Comparison of ENCODE assay signal across 12 cellular contexts in the genomic region with DNA sequence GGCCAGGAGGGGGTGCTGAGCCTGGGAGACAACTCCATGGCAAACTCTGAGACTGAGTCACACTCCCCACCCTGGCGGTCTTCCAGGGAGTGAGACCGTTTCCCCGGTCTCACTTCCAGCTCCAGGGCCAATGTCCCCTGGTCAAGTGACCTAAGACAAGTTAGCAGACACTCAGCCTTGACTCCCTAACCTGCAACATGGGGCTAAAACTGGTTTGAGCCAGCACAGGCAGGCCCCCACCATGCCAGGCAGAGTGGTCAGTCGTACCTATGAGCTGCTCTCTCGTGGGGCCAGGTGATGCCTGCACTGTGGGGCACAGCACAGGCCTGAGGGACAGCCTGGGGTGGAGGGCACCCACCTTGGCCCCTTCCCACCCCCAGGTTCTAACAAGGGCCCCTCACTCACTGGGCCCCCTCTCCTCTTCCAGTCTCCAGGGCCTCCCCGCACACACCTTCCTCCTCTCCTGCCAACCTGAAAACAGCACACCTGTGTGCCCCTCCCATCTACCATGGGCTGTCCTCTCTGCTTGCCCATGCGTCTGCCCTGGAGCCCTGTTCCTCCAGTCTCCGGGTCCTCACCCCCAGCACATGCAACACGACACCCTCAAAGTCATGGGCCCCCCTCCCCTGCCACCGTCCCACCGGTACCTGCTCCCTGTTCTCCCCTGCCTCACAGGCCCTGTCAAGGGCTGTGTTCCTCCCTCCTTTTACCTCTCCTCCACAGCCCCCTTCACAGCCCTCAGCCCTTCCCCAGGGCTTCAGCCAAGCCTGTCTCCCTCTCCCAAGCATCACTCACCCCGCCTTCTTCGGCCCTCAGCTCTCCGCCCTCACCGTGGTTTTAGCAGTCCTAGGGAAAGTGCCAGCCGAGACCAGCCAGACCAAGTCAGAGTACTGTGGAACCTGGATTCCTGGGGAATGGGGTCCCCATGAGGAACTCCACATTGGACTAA. TPM values are rescaled to one million over a fixed set of nuclear protein-coding genes. Genes with fewer than 3 reads are reported as not detected.
DNase-seq lines count a peak whose midpoint lies in the region; ATAC-seq and TF ChIP-seq lines count a peak whose summit lies in the region.
"Had no signal": no experiment of that assay in that cellular context is flagged by ENCODE, and none has a peak within 500 bp of the region (broad histone marks: within the 10 kb centered on the region; RNA-seq: fewer than 3 reads in every experiment).

No MANE protein-coding gene starts in this region.

- no peaks in the 10 kb centered on the region for H3K36me3 Mint-ChIP-seq in activated T-helper 17 cell treated with anti-CD3 and anti-CD28 coated beads, Interleukin-2, amount 50 U/mL, for 72 hours (ENCODE audit: low read depth)
- H3K36me3 Mint-ChIP-seq: activated naive CD8-positive, alpha-beta T cell had no signal

- H3K4me1 Mint-ChIP-seq in activated T-helper 17 cell treated with anti-CD3 and anti-CD28 coated beads, Interleukin-2, amount 50 U/mL, for 72 hours: peaks cover 4% of the 10 kb centered on the region

- TF ChIP-seq POLR2A in spleen (IDR thresholded peaks at IDR 0.05): no peak

- intact Hi-C loops in spleen (cut with DNase I; ENCODE audit: low total_unique reads): loop anchor here (10.0 kb wide), 1 partner anchor 53 kb away; no protein-coding TSS in a partner anchor

- H3K36me3 ChIP-seq in spleen: peaks cover 0 to 22% (median 0%) of the 10 kb centered on the region in 6 donors

- H3K27me3 Mint-ChIP-seq in activated T-helper 17 cell treated with anti-CD3 and anti-CD28 coated beads, Interleukin-2, amount 50 U/mL, for 72 hours: no peaks in the 10 kb centered on the region
- H3K27me3 Mint-ChIP-seq: activated naive CD8-positive, alpha-beta T cell had no signal

- no peaks in the 10 kb centered on the region for H3K27me3 ChIP-seq in spleen (replicated peaks in 1 of 7)

- TF ChIP-seq CTCF in spleen (IDR thresholded peaks at IDR 0.05 in 8 of 11, conservative IDR thresholded peaks at IDR 0.05 in 3 of 11): no peak
- no peak for TF ChIP-seq CTCF in GM13977 (IDR thresholded peaks at IDR 0.05; ENCODE audit: extremely low read depth, insufficient read depth, missing control alignments)

- ATAC-seq in activated T-helper 17 cell treated with anti-CD3 and anti-CD28 coated beads, Interleukin-2, amount 50 U/mL, for 72 hours (replicated peaks): no peak
- ATAC-seq in HG02884 (IDR thresholded peaks at IDR 0.05; ENCODE audit: unreplicated experiment): no peak
- ATAC-seq in HG03135 (IDR thresholded peaks at IDR 0.05; ENCODE audit: unreplicated experiment): no peak

- H3K9me3 ChIP-seq in spleen: no peaks in the 10 kb centered on the region

- H3K27ac ChIP-seq in spleen: peak overlapping the region in 6 of 8 donors; percentile 13 to 96 (median 59)

- 80 to 92% (median 83%) methylated on average over 15 to 16 of the region's 16 CpGs for WGBS in spleen, 5 donors

- H3K27ac Mint-ChIP-seq in activated T-helper 17 cell treated with anti-CD3 and anti-CD28 coated beads, Interleukin-2, amount 50 U/mL, for 72 hours: peak overlapping the region; percentile 36
- H3K27ac Mint-ChIP-seq: activated naive CD8-positive, alpha-beta T cell had no signal

- H3K4me3 ChIP-seq in spleen: no peak overlapping the region

- no peaks in the 10 kb centered on the region for H3K9me3 Mint-ChIP-seq in activated T-helper 17 cell treated with anti-CD3 and anti-CD28 coated beads, Interleukin-2, amount 50 U/mL, for 72 hours

- H3K4me1 ChIP-seq in spleen: peaks cover 28 to 84% (median 63%) of the 10 kb centered on the region in 6 donors

- peak; percentile 69 for DNase-seq in ELR (ENCODE audit: low read depth)
- peak; percentile 72 for DNase-seq in hepatic stellate cell (ENCODE audit: low spot score)
- DNase-seq in spleen: peak; percentile 72
- no peak for DNase-seq in NCI-H1694 treated with DMSO at 0.1 percent for 48 hours (lab: John Stamatoyannopoulos, UW)
- no peak for DNase-seq in GM13977 (ENCODE audit: low spot score)
- DNase-seq: mammary epithelial cell; NCI-H1105; stimulated activated naive CD4-positive, alpha-beta T cell had no signal

- in situ Hi-C loops in GM13977 (cut with MboI; ENCODE audit: low pct_unique_long_range_greater_than_20kb, low sequenced_read_pairs, unreplicated experiment): no loop called here

- H3K4me3 Mint-ChIP-seq in activated T-helper 17 cell treated with anti-CD3 and anti-CD28 coated beads, Interleukin-2, amount 50 U/mL, for 72 hours: no peak overlapping the region
- H3K4me3 Mint-ChIP-seq: activated naive CD8-positive, alpha-beta T cell had no signal

RNA-seq across cellular contexts. Expression of gene GPR17, which starts 1.6 kb away (rescaled TPM):
- total RNA-seq in activated T-helper 17 cell treated with anti-CD3 and anti-CD28 coated beads, Interleukin-2, amount 50 U/mL, for 72 hours: not detected
- under 1 TPM in 3 of 7 donors, not detected in 4; 0.22 to 0.79 (median 0.23) TPM for total RNA-seq in spleen
- 1 to 10 TPM in 1 of 3 donors, under 1 TPM in 2; 0.09 to 1.9 (median 0.26) TPM for polyA plus RNA-seq in spleen
- total RNA-seq: mammary epithelial cell had no signal
- polyA plus RNA-seq: mammary epithelial cell had no signal

RNA-seq across cellular contexts. Expression of gene LIMS2, which starts 27.8 kb away (rescaled TPM):
- total RNA-seq in activated T-helper 17 cell treated with anti-CD3 and anti-CD28 coated beads, Interleukin-2, amount 50 U/mL, for 72 hours: 1 to 10 TPM; 2.4 to 4.8 TPM
- total RNA-seq in spleen: 100 to 1,000 TPM in 3 of 7 donors, 10 to 100 TPM in 4; 62.5 to 190 (median 76.3) TPM
- polyA plus RNA-seq in spleen: 100 to 1,000 TPM in 2 of 3 donors, 10 to 100 TPM in 1; 76.1 to 437 (median 328) TPM

RNA-seq across cellular contexts. Expression of gene SFT2D3, which starts 53.8 kb away (rescaled TPM):
- total RNA-seq in activated T-helper 17 cell treated with anti-CD3 and anti-CD28 coated beads, Interleukin-2, amount 50 U/mL, for 72 hours: 1 to 10 TPM; 2.5 to 2.9 TPM
- total RNA-seq in spleen: 10 to 100 TPM in 3 of 7 donors, 1 to 10 TPM in 4; 3.7 to 13.2 (median 9.6) TPM
- 1 to 10 TPM; 8.3 to 9.0 (median 8.8) TPM for polyA plus RNA-seq in spleen

Comparison
In these comparisons a context has a peak if more than half of its experiments do, and no peak if none do; other contexts are left out.
1. DNase-seq: peak in ELR (single experiment), hepatic stellate cell (single experiment) and spleen (single experiment); none in NCI-H1694 treated with DMSO at 0.1 percent for 48 hours (single experiment) and GM13977 (single experiment).
2. RNA of gene LIMS2, which starts 27.8 kb away (total RNA-seq): 62.5 to 190 TPM in spleen; 2.4 to 4.8 TPM in activated T-helper 17 cell treated with anti-CD3 and anti-CD28 coated beads, Interleukin-2, amount 50 U/mL, for 72 hours; every median in the first group is over 10 times any median in the second.